Comparison of ENCODE assay signal across 2 cellular contexts in the genomic region with DNA sequence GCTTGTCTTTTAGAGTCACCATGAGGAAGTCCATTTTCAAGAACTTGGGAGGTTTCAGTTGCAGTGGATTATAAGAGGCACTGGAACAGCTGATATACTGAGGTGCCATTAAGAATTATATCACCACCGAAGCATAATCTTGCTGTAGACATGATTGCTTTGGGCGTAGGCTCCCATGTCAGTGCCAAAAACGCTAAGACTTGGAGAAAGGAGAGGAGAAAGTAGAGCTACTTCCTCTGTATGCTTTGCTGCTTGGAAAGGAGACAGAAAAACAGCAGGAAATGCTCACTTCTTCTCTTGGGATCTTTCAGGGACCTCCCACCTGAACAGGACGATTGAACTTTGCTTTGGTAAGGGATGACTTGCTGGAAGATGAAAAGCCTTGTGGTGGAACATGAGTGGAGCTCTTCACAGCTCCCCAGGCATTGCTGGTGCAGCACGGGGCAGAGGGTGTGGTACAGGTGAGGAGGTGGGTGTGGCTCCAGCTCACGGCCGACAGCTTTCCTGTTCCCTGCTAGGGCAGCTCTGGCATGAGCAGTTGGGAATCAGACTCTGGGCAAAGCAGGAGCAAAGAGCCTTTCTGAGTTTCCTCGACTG.
TF ChIP-seq lines count a peak whose summit lies in the region.

No MANE protein-coding gene starts in this region.

TF ChIP-seq in IMR-90, 13 proteins besides CTCF, POLR2A, EP300 and RAD21 (continued from another document):
- TF ChIP-seq BHLHE40 (IDR thresholded peaks at IDR 0.05; ENCODE audit: low read depth, low read length) (no peak), CEBPB (IDR thresholded peaks at IDR 0.05; ENCODE audit: low read depth, low read length) (no peak), MXI1 (IDR thresholded peaks at IDR 0.05; ENCODE audit: borderline replicate concordance, low read depth, low read length) (no peak), SMC3 (IDR thresholded peaks at IDR 0.05; ENCODE audit: low read depth, low read length) (no peak), FOS (IDR thresholded peaks at IDR 0.05; ENCODE audit: low read depth, low read length) (no peak), USF2 (IDR thresholded peaks at IDR 0.05; ENCODE audit: low read depth, low read length) (no peak), CHD1 (IDR thresholded peaks at IDR 0.05; ENCODE audit: low read depth, low read length) (no peak)

TF ChIP-seq in WTC11, 78 proteins besides CTCF, POLR2A, EP300 and RAD21 (continued from another document):
- TF ChIP-seq TP53 (CRISPR knock-in tag; IDR thresholded peaks at IDR 0.05) (no peak), ZNF138 (CRISPR knock-in tag; conservative IDR thresholded peaks at IDR 0.05) (no peak), ELF4 (CRISPR knock-in tag; IDR thresholded peaks at IDR 0.05; ENCODE audit: low read depth) (no peak)
